ENCODE assay signal across 8 cellular contexts in genomic region chr19:52139291-52140076, GRCh38. TPM values are rescaled to one million over a fixed set of nuclear protein-coding genes. Genes with fewer than 3 reads are reported as not detected.
A peak's percentile ranks its signal among the peaks of the same experiment; 100 is the strongest.
DNase-seq lines count a peak whose midpoint lies in the region; ATAC-seq and TF ChIP-seq lines count a peak whose summit lies in the region.

Gene ZNF616 (minus strand): TSS chr19:52139938. CDS start chr19:52130512, 9,426 bp downstream.

- H3K27ac ChIP-seq in VCaP (peak within 1 kb of the TSS; percentile 99), skeletal muscle tissue (ENCODE audit: low read depth, low read length) (peak within 1 kb of the TSS; percentile 86)

- in situ Hi-C loops in ACHN (cut with HindIII; ENCODE audit: low pct_ligation_motif_present, low pct_unique_long_range_greater_than_20kb, low sequenced_read_pairs): no loop called here
- in situ Hi-C loops in T47D (cut with HindIII; ENCODE audit: low pct_unique_long_range_greater_than_20kb, low sequenced_read_pairs): no loop called here

- H3K4me1 ChIP-seq in skeletal muscle tissue (ENCODE audit: control insufficient read depth in 3 of 3, insufficient read depth in 3 of 3, low read length in 3 of 3): peaks cover 14 to 25% (median 15%) of the 10 kb centered on the region in 3 donors

- ATAC-seq in GM18858 (IDR thresholded peaks at IDR 0.05; ENCODE audit: unreplicated experiment) (peak; percentile 55), HG03103 (IDR thresholded peaks at IDR 0.05; ENCODE audit: low read depth, unreplicated experiment) (peak; percentile 85)

- peak; percentile 95 for TF ChIP-seq CTCF in VCaP (conservative IDR thresholded peaks at IDR 0.05)

- H3K4me3 ChIP-seq in iPS-18c (ENCODE audit: insufficient read depth, low read depth, low read length): peak within 1 kb of the TSS; percentile 100
- peak within 1 kb of the TSS; percentile 94 to 100 (median 95) for H3K4me3 ChIP-seq in skeletal muscle tissue (ENCODE audit: low read length in 3 of 3)

- H3K27me3 ChIP-seq in skeletal muscle tissue (ENCODE audit: control insufficient read depth in 3 of 3, insufficient read depth in 3 of 3, low read length in 3 of 3): no peaks in the 10 kb centered on the region

- H3K9me3 ChIP-seq in iPS-18c (ENCODE audit: control insufficient read depth, insufficient read depth, low read length): no peaks in the 10 kb centered on the region
- no peaks in the 10 kb centered on the region for H3K9me3 ChIP-seq in skeletal muscle tissue (ENCODE audit: control insufficient read depth in 3 of 3, low read length in 3 of 3)

- DNase-seq in ACHN (peak; percentile 90), NCI-H2171 (lab: John Stamatoyannopoulos, UW) (peak; percentile 91), T47D (ENCODE audit: low read depth in 1 of 2, low spot score in 1 of 2) (peak; percentile 57 to 94)

- H3K9ac ChIP-seq in skeletal muscle tissue (ENCODE audit: low read depth in 1 of 3, low read length in 3 of 3): peak within 1 kb of the TSS; percentile 88 to 100 (median 96)

- no peaks in the 10 kb centered on the region for H3K36me3 ChIP-seq in skeletal muscle tissue (ENCODE audit: control insufficient read depth in 3 of 3, insufficient read depth in 3 of 3, low read length in 3 of 3)

RNA-seq across cellular contexts. Expression of gene ZNF616, which starts in this region (rescaled TPM):
- 6.8 TPM for total RNA-seq in skeletal muscle tissue

Comparison
In these comparisons a context has a peak if more than half of its experiments do, and no peak if none do; other contexts are left out.
1. Peak in every context shown above with its lines: DNase-seq, ATAC-seq, H3K4me3 ChIP-seq and H3K27ac ChIP-seq.